28 cellular contexts compared by ENCODE assay signal in genomic region chr2:127844973-127845372, GRCh38.
"Had no signal": no experiment of that assay in that cellular context is flagged by ENCODE, and none has a peak within 500 bp of the region (broad histone marks: within the 10 kb centered on the region; RNA-seq: fewer than 3 reads in every experiment).

No MANE protein-coding gene starts in this region.

- H2AFZ ChIP-seq: parathyroid adenoma had no signal

- H3K4me3 ChIP-seq: lung, sigmoid colon, smooth muscle cell, upper lobe of right lung had no signal

- H3K9ac ChIP-seq: parathyroid adenoma had no signal

- FAIRE-seq: astrocyte, colon, endothelial cell of umbilical vein, frontal cortex, islet of Langerhans had no signal

- DNase-seq: activated B cell treated with CpG ODN at 0.5 μM for 24 hours; activated CD4-positive, alpha-beta T cell treated with anti-CD3 and anti-CD28 coated beads for 36 hours; activated CD4-positive, alpha-beta T cell treated with anti-CD3 and anti-CD28 coated beads, Interleukin-2, amount 50 U/mL, for 4 hours; activated CD8-positive, alpha-beta memory T cell treated with anti-CD3 and anti-CD28 coated beads, Interleukin-2, amount 50 U/mL, for 48 hours; activated naive CD4-positive, alpha-beta T cell; activated naive CD8-positive, alpha-beta T cell treated with anti-CD3 and anti-CD28 coated beads for 36 hours; activated T-cell treated with anti-CD3 and anti-CD28 coated beads, Interleukin-2, amount 50 U/mL, for 4 hours; effector memory CD8-positive, alpha-beta T cell; glutamatergic neuron; hypothalamus; left colon; naive B cell; nucleus accumbens; sigmoid colon; stimulated activated CD4-positive, alpha-beta T cell treated with anti-CD3 and anti-CD28 coated beads, Interleukin-15, amount 100 ng/mL, for 24 hours; stimulated activated CD4-positive, alpha-beta T cell treated with anti-CD3 and anti-CD28 coated beads, Interleukin-4, amount 100 ng/mL, for 1 hour; stimulated activated naive CD4-positive, alpha-beta T cell treated with Interleukin-2 at 50 U/mL for 16 hours; T1000; upper lobe of right lung had no signal

- H3K4me1 ChIP-seq: parathyroid adenoma, sigmoid colon, upper lobe of right lung had no signal

- H3K4me2 ChIP-seq: smooth muscle cell had no signal

- H3K27me3 ChIP-seq: sigmoid colon, upper lobe of right lung had no signal

- H3K9me3 ChIP-seq: sigmoid colon, upper lobe of right lung had no signal

- H3K27ac ChIP-seq: parathyroid adenoma, sigmoid colon, upper lobe of right lung had no signal

- ATAC-seq: activated CD4-positive, alpha-beta T cell treated with anti-CD3 and anti-CD28 coated beads for 36 hours; activated T-cell treated with anti-CD3 and anti-CD28 coated beads, Interleukin-2, amount 50 U/mL, for 4 hours; effector memory CD8-positive, alpha-beta T cell; esophagus mucosa; left colon; upper lobe of right lung had no signal

- H3K79me2 ChIP-seq: parathyroid adenoma had no signal
